In the genomic region with DNA sequence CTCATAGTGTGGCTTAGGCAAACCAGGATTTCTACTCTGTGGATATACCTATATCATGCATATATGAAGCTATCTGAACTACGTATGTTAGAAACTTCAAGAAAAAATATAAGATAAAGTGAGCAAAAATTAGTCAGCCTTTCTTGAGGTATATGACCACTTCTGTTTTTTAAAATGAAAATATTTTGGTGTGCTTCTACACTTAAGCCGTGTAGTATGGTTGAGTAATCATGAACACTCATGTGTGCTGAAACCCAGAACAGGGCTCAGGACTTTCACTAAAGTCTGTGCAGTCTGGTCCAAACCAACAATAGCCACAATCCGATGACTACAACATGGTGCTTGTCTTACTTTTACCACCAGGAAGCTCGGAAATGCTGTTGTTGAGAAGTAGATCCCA, we compare ENCODE assay signal across 16 cellular contexts.
"Had no signal": no experiment of that assay in that cellular context is flagged by ENCODE, and none has a peak within 500 bp of the region (broad histone marks: within the 10 kb centered on the region; RNA-seq: fewer than 3 reads in every experiment).

No MANE protein-coding gene starts in this region.

- H3K9me3 ChIP-seq: tibial nerve, uterus had no signal

- H3K4me3 ChIP-seq: gastrocnemius medialis, lung, tibial nerve, uterus had no signal

- ATAC-seq: activated CD8-positive, alpha-beta memory T cell treated with anti-CD3 and anti-CD28 coated beads, Interleukin-2, amount 10 ng/mL, durations not matched to agents 7 days and 5 days; esophagus mucosa; gastrocnemius medialis; stimulated activated naive CD8-positive, alpha-beta T cell treated with anti-CD3 and anti-CD28 coated beads, Interleukin-15, Interleukin-2, amounts not matched to agents 100 U/mL and 50 U/mL, for 24 hours had no signal

- DNase-seq: activated B cell treated with CpG ODN at 0.5 μM for 24 hours; activated CD4-positive, alpha-beta memory T cell treated with anti-CD3 and anti-CD28 coated beads, Interleukin-2, amount 10 ng/mL, durations not matched to agents 7 days and 5 days; activated CD4-positive, alpha-beta T cell treated with anti-CD3 and anti-CD28 coated beads for 4 hours; activated CD8-positive, alpha-beta memory T cell treated with anti-CD3 and anti-CD28 coated beads, Interleukin-2, amount 10 ng/mL, durations not matched to agents 7 days and 5 days; amniotic stem cell; effector CD8-positive, alpha-beta T cell; gastrocnemius medialis; head of caudate nucleus; occipital lobe; retina; stimulated activated naive CD8-positive, alpha-beta T cell treated with anti-CD3 and anti-CD28 coated beads, Interleukin-15, Interleukin-2, amounts not matched to agents 100 U/mL and 50 U/mL, for 24 hours; substantia nigra; uterus had no signal

- H3K27ac ChIP-seq: gastrocnemius medialis, tibial nerve, uterus had no signal

- H3K4me1 ChIP-seq: gastrocnemius medialis, tibial nerve, uterus had no signal

- H3K27me3 ChIP-seq: gastrocnemius medialis, tibial nerve, uterus had no signal

- H3K36me3 ChIP-seq: gastrocnemius medialis, tibial nerve, uterus had no signal
